In genomic region chrX:118164138-118164537, GRCh38 we compare ENCODE assay signal across 19 cellular contexts. TPM values are rescaled to one million over a fixed set of nuclear protein-coding genes. Genes with fewer than 3 reads are reported as not detected.
DNase-seq lines count a peak whose midpoint lies in the region; ATAC-seq, FAIRE-seq and TF ChIP-seq lines count a peak whose summit lies in the region.
"Had no signal": no experiment of that assay in that cellular context is flagged by ENCODE, and none has a peak within 500 bp of the region (broad histone marks: within the 10 kb centered on the region; RNA-seq: fewer than 3 reads in every experiment).

No MANE protein-coding gene starts in this region.

- DNase-seq in A172 (ENCODE audit: low spot score) (peak; percentile 0), HT1080 (ENCODE audit: low read depth) (peak; percentile 50), astrocyte of the spinal cord (ENCODE audit: low read depth, low spot score) (peak; percentile 6), iris pigment epithelial cell (ENCODE audit: low read depth) (peak; percentile 10), GM03348 (ENCODE audit: low spot score) (no peak), frontal cortex (ENCODE audit: low spot score in 2 of 2) (no peak), small intestine (no peak)
- no peak for DNase-seq in stimulated activated naive CD8-positive, alpha-beta T cell treated with anti-CD3 and anti-CD28 coated beads, Interleukin-15, Interleukin-2, amounts not matched to agents 100 U/mL and 50 U/mL, for 24 hours
- DNase-seq: H9, NCI-H1436, NCI-H2029, NCI-H2171, NCI-H446, OCI-M1, SJCRH30 had no signal

- TF ChIP-seq CTCF in astrocyte of the spinal cord (IDR thresholded peaks at IDR 0.05; ENCODE audit: low read depth, low read length) = no peak

- no peak overlapping the region for H3K27ac ChIP-seq in small intestine (ENCODE audit: low read depth in 1 of 2, low read length in 1 of 2)
- H3K27ac ChIP-seq: A549, C4-2B, SJCRH30 had no signal

- H3K9me3 ChIP-seq in small intestine (ENCODE audit: control insufficient read depth, low read depth) = no peaks in the 10 kb centered on the region
- H3K9me3 ChIP-seq: A549, SJCRH30 had no signal

- no peaks in the 10 kb centered on the region for H3K4me1 ChIP-seq in small intestine (ENCODE audit: control insufficient read depth in 2 of 2, insufficient read depth in 1 of 2, low read depth in 1 of 2, low read length in 1 of 2)
- H3K4me1 ChIP-seq: A549, SJCRH30 had no signal

- no peak for FAIRE-seq in frontal cortex (lab: Jason Lieb, UNC)
- FAIRE-seq in small intestine (lab: Jason Lieb, UNC) = no peak
- FAIRE-seq: GM19239, K562 had no signal

- in situ Hi-C loops in astrocyte of the spinal cord (cut with HindIII; ENCODE audit: low sequenced_read_pairs) = no loop called here

- no peak for ATAC-seq in stimulated activated naive CD8-positive, alpha-beta T cell treated with anti-CD3 and anti-CD28 coated beads, Interleukin-15, Interleukin-2, amounts not matched to agents 100 U/mL and 50 U/mL, for 24 hours
- ATAC-seq: A549, K562 had no signal

- H3K36me3 ChIP-seq in small intestine (ENCODE audit: control insufficient read depth in 2 of 2, insufficient read depth in 2 of 2, low read length in 2 of 2) = no peaks in the 10 kb centered on the region
- H3K36me3 ChIP-seq: SJCRH30 had no signal

- WGBS in small intestine, 3 donors = 74 to 93% (median 92%) methylated on average over 1 of the region's 1 CpG

- H3K4me3 ChIP-seq in astrocyte of the spinal cord (ENCODE audit: low read depth, low read length) (no peak overlapping the region), small intestine (ENCODE audit: low read depth in 1 of 2, low read length in 2 of 2) (no peak overlapping the region)
- H3K4me3 ChIP-seq: A549, K562, SJCRH30 had no signal

- no peaks in the 10 kb centered on the region for H3K27me3 ChIP-seq in small intestine (ENCODE audit: control insufficient read depth in 2 of 2, insufficient read depth in 2 of 2, low read length in 2 of 2)
- H3K27me3 ChIP-seq: SJCRH30 had no signal

RNA-seq across cellular contexts. Expression of gene KLHL13, which starts 47.5 kb away (rescaled TPM):
- 0.26 and 0.81 TPM in 2 replicates for total RNA-seq in A172 (2014; rRNA removed; shearing (Covaris generic))
- 3.9 and 7.8 TPM in 2 replicates for total RNA-seq in HT1080 (2014; rRNA removed; shearing (Covaris generic))
- 1.6 and 2.1 TPM in 2 replicates for polyA plus RNA-seq in HT1080 (2015; cell fraction: cytosol; rRNA removed)
- 2.4 and 2.8 TPM in 2 replicates for polyA plus RNA-seq in HT1080 (2015; cell fraction: nucleus; rRNA removed)
- 93.3 TPM for total RNA-seq in frontal cortex
- polyA plus RNA-seq in small intestine = 1 to 10 TPM; 4.2 to 5.1 (median 4.3) TPM

Comparison
In these comparisons a context has a peak if more than half of its experiments do, and no peak if none do; other contexts are left out.
1. DNase-seq: peak in A172 (single experiment), HT1080 (single experiment), astrocyte of the spinal cord (single experiment) and iris pigment epithelial cell (single experiment); none in GM03348 (single experiment), frontal cortex (0 of 2), small intestine (single experiment) and stimulated activated naive CD8-positive, alpha-beta T cell treated with anti-CD3 and anti-CD28 coated beads, Interleukin-15, Interleukin-2, amounts not matched to agents 100 U/mL and 50 U/mL, for 24 hours (single experiment).
2. RNA of gene KLHL13, which starts 47.5 kb away (total RNA-seq): 93.3 TPM in frontal cortex (single experiment); 3.9 to 7.8 TPM in HT1080 and 0.26 to 0.81 TPM in A172; every median in the first group is over 10 times any median in the second.